ENCODE assay signal across 2 cellular contexts in the genomic region with DNA sequence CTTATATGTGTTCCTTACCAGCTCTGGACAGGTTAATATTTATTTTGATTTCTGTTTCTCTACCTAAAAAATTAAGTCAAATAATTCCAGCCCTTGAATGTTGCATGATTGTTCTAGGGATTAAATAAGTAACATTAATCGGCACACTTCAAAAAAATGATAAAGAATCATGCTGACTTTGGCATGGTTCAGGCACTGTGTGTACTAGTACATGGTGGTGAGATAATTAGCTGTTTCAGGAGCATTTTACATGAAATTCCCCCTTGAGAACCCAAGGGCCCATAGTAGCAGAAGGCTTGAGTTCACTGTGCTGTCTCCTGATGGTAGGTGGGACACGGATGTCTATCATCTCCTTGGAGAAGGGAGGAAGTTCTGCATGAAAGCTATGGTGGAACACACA. TPM values are rescaled to one million over a fixed set of nuclear protein-coding genes. Genes with fewer than 3 reads are reported as not detected.
"Had no signal": no experiment of that assay in that cellular context is flagged by ENCODE, and none has a peak within 500 bp of the region (broad histone marks: within the 10 kb centered on the region; RNA-seq: fewer than 3 reads in every experiment).

No MANE protein-coding gene starts in this region.

RNA-seq across cellular contexts. Expression of a gene that starts 44.8 kb away (rescaled TPM):
- total RNA-seq: thoracic aorta, transverse colon had no signal
